Comparison of ENCODE assay signal across 2 cellular contexts in the genomic region with DNA sequence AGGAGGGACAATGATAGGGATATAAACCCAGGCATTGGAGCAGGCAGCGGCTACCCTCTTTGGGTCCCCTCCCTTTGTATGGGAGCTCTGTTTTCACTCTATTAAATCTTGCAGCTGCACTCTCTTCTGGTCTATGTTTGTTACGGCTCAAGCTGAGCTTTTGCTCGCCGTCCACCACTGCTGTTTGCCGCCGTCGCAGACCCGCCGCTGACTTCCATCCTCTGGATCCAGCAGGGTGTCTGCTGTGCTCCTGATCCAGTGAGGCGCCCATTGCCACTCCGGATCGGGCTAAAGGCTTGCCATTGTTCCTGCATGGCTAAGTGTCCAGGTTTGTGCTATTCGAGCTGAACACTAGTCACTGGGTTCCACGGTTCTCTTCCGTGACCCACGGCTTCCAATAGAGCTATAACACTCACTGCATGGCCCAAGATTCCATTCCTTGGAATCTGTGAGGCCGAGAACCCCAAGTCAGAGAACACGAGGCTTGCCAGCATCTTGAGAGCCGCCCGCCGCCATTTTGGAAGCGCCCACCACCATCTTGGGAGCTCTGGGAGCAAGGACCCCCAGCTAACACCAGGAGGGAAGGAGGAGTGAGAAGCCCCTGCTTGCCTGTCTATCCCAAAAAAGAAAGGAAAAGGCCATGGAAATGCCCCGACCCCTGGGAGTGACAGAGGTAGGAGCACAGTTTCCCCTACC. TPM values are rescaled to one million over a fixed set of nuclear protein-coding genes. Genes with fewer than 3 reads are reported as not detected.
"Had no signal": no experiment of that assay in that cellular context is flagged by ENCODE, and none has a peak within 500 bp of the region (broad histone marks: within the 10 kb centered on the region; RNA-seq: fewer than 3 reads in every experiment).

No MANE protein-coding gene starts in this region.

RNA-seq across cellular contexts. Expression of gene STARD6, which starts 29.3 kb away (rescaled TPM):
- total RNA-seq: HT-29, Right ventricle myocardium inferior had no signal
